ENCODE assay signal across 8 cellular contexts in the genomic region with DNA sequence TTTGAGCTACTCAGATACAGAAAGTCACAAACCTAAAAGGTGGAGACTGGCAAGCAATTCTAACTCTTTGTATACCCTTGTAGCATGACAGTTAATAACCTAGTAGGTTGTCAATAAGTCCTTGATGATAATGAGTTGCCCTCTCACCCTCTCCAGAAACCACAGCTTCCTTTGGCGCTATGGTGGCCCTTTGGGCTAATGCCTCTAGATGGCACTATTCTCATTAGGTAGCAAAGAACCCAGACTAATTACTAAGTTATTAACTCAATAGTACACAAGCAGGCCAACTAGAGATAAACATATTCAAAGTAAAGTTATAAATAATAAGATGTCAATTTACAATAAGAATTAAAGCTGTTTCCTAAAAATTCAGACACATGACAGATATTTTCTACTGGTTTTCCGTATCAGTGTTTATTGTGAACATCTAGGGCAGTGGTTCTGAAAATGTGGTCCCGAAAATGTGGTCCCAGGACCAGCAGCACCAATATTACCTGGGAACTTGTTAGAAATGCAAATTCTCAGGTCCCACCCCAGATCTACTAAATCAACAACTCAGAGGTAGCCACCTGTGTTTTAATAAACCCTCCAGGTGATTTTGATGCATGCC. TPM values are rescaled to one million over a fixed set of nuclear protein-coding genes. Genes with fewer than 3 reads are reported as not detected.
A peak's percentile ranks its signal among the peaks of the same experiment; 100 is the strongest.
DNase-seq lines count a peak whose midpoint lies in the region; ATAC-seq, FAIRE-seq and TF ChIP-seq lines count a peak whose summit lies in the region.

No MANE protein-coding gene starts in this region.

- FAIRE-seq in GM12878 (lab: Jason Lieb, UNC): peak; percentile 61

- TF ChIP-seq CTCF in LNCaP clone FGC (IDR thresholded peaks at IDR 0.05; ENCODE audit: control insufficient read depth, extremely low read depth, insufficient read depth): peak; percentile 73
- TF ChIP-seq CTCF in GM12878 (IDR thresholded peaks at IDR 0.05 in 2 of 3, conservative IDR thresholded peaks at IDR 0.05 in 1 of 3; ENCODE audit: control insufficient read depth in 2 of 3, extremely low read depth in 1 of 3, insufficient read depth in 1 of 3, low read depth in 3 of 3, low read length in 3 of 3): peak; percentile 67 to 69 (median 68)

- H3K36me3 ChIP-seq in GM12878 (ENCODE audit: control insufficient read depth in 2 of 2, insufficient read depth in 2 of 2, low read length in 1 of 2): no peaks in the 10 kb centered on the region

- POLR2A ChIA-PET in GM12878 (lab: Charles Lee): no interaction called here

- no peak overlapping the region for H3K27ac ChIP-seq in GM12878 (ENCODE audit: control insufficient read depth, insufficient read depth)

- H3K79me2 ChIP-seq in GM12878 (ENCODE audit: control insufficient read depth, insufficient read depth, low read length): no peaks in the 10 kb centered on the region

- H3K4me3 ChIP-seq in LNCaP clone FGC (ENCODE audit: low read depth, low read length): no peak overlapping the region
- no peak overlapping the region for H3K4me3 ChIP-seq in GM12878

- no peak overlapping the region for H3K4me2 ChIP-seq in GM12878 (ENCODE audit: control insufficient read depth, insufficient read depth)

- SMC1A ChIA-PET in GM12878 (lab: Charles Lee; ENCODE audit: uncharacterized antibody, unreplicated experiment): interaction anchor here (1.0 to 2.7 kb wide), 14 partner anchors 9 to 245 kb away, joined by 3 to 38 read pairs (median 4); no protein-coding TSS in a partner anchor

- peaks cover 7% of the 10 kb centered on the region for H3K4me1 Mint-ChIP-seq in memory B cell

- H3K27me3 Mint-ChIP-seq in memory B cell: no peaks in the 10 kb centered on the region

- RAD21 ChIA-PET in GM12878 (lab: Charles Lee; ENCODE audit: unreplicated experiment): interaction anchor here (0.5 to 2.8 kb wide), 8 partner anchors 24 to 184 kb away, joined by 3 to 23 read pairs (median 3); no protein-coding TSS in a partner anchor

- no peaks in the 10 kb centered on the region for H3K9me3 ChIP-seq in GM12878 (replicated peaks; ENCODE audit: control insufficient read depth, insufficient read depth, low read length)

- WGBS in GM12878 (ENCODE audit: insufficient coverage, insufficient replicate concordance, low lambda C conversion rate, missing lambda C conversion rate): 65% methylated on average over 3 of the region's 3 CpGs

- BruUV-seq in GM12878 (replicated peaks; lab: Mats Ljungman, UMichigan): no TSS peak

- peak; percentile 75 for TF ChIP-seq RAD21 in GM12878 (IDR thresholded peaks at IDR 0.05; ENCODE audit: insufficient read depth, low read depth, low read length)

- CTCF ChIA-PET in GM12878 (lab: Yijun Ruan, JAX): interaction anchor here (0.6 to 5.6 kb wide), 37 partner anchors 10 to 542 kb away, joined by 3 to 123 read pairs (median 4); a partner anchor contains a TSS

- TF ChIP-seq POLR2A in GM12878 (IDR thresholded peaks at IDR 0.05; ENCODE audit: low read depth, low read length): no peak

- in situ Hi-C loops in GM12878 (cut with MboI): no loop called here

- H3K27me3 ChIP-seq in GM12878 (replicated peaks in 1 of 2; ENCODE audit: control insufficient read depth in 2 of 2, insufficient read depth in 2 of 2, low read length in 1 of 2): no peaks in the 10 kb centered on the region

- no peaks in the 10 kb centered on the region for H3K9me3 Mint-ChIP-seq in memory B cell

- peaks cover 23% of the 10 kb centered on the region for H3K36me3 Mint-ChIP-seq in memory B cell

- no peaks in the 10 kb centered on the region for H4K20me1 ChIP-seq in GM12878 (ENCODE audit: control insufficient read depth, insufficient read depth)

- no peak overlapping the region for H3K27ac Mint-ChIP-seq in memory B cell

- H3K9ac ChIP-seq in GM12878 (ENCODE audit: control insufficient read depth, insufficient read depth, low read length): no peak overlapping the region

- peak; percentile 4 for DNase-seq in NCI-H345 (lab: John Stamatoyannopoulos, UW)
- DNase-seq in NCI-H345 treated with DMSO at 0.1 percent for 48 hours (lab: John Stamatoyannopoulos, UW; ENCODE audit: unreplicated experiment): no peak
- no peak for DNase-seq in LNCaP clone FGC (ENCODE audit: low read depth)
- DNase-seq in GM12878 (ENCODE audit: low read depth, low spot score): no peak
- peak in 1 of 2 donors; percentile 14 for DNase-seq in memory B cell (ENCODE audit: low spot score in 2 of 2)
- DNase-seq in pons (ENCODE audit: low spot score): no peak
- no peak for DNase-seq in NK-92 treated with Interleukin-12 subunit alpha and Interleukin-12 subunit beta, amount 100 ng/mL, for 24 hours (lab: John Stamatoyannopoulos, UW)

- H3K4me1 ChIP-seq in GM12878 (ENCODE audit: control insufficient read depth, insufficient read depth, low read length): no peaks in the 10 kb centered on the region

- no peak for TF ChIP-seq EP300 in GM12878 (IDR thresholded peaks at IDR 0.05; ENCODE audit: borderline replicate concordance in 1 of 2, control insufficient read depth in 1 of 2, low read depth in 2 of 2, low read length in 2 of 2)

- no peak overlapping the region for H3K4me3 Mint-ChIP-seq in memory B cell

- intact Hi-C loops in GM12878 (cut with micrococcal nuclease; ENCODE audit: unreplicated experiment): loop anchor here (1.0 kb wide), 1 partner anchor 182 kb away; no protein-coding TSS in a partner anchor

- no peak overlapping the region for H2AFZ ChIP-seq in GM12878 (ENCODE audit: control insufficient read depth, low read depth, low read length)

- peak; percentile 75 for ATAC-seq in GM21529 (IDR thresholded peaks at IDR 0.05; ENCODE audit: unreplicated experiment)
- ATAC-seq in GM12878: peak; percentile 87
- peak; percentile 52 for ATAC-seq in memory B cell (ENCODE audit: low read depth)

TF ChIP-seq in GM12878, 131 proteins besides CTCF, POLR2A, EP300 and RAD21 (continues in another document):
- TF ChIP-seq TCF7 (IDR thresholded peaks at IDR 0.05; ENCODE audit: borderline replicate concordance) (no peak), NFYA (IDR thresholded peaks at IDR 0.05; ENCODE audit: borderline replicate concordance, low read depth, low read length) (no peak), SP1 (IDR thresholded peaks at IDR 0.05; ENCODE audit: low read depth, low read length) (no peak), BRCA1 (IDR thresholded peaks at IDR 0.05; ENCODE audit: low read depth, low read length) (no peak), CHD2 (IDR thresholded peaks at IDR 0.05; ENCODE audit: borderline replicate concordance, low read depth, low read length) (no peak), ASH2L (IDR thresholded peaks at IDR 0.05; ENCODE audit: borderline replicate concordance, low read depth) (no peak), CBFB (IDR thresholded peaks at IDR 0.05; ENCODE audit: low read depth) (0 out of 2 replicates have a peak, but pooled peaks have one; percentile 40)
- TF ChIP-seq, protein P1, sequence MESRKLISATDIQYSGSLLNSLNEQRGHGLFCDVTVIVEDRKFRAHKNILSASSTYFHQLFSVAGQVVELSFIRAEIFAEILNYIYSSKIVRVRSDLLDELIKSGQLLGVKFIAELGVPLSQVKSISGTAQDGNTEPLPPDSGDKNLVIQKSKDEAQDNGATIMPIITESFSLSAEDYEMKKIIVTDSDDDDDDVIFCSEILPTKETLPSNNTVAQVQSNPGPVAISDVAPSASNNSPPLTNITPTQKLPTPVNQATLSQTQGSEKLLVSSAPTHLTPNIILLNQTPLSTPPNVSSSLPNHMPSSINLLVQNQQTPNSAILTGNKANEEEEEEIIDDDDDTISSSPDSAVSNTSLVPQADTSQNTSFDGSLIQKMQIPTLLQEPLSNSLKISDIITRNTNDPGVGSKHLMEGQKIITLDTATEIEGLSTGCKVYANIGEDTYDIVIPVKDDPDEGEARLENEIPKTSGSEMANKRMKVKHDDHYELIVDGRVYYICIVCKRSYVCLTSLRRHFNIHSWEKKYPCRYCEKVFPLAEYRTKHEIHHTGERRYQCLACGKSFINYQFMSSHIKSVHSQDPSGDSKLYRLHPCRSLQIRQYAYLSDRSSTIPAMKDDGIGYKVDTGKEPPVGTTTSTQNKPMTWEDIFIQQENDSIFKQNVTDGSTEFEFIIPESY (IDR thresholded peaks at IDR 0.05): peak; percentile 69; the same call in 1 of the 2 replicates
- TF ChIP-seq, protein P2, sequence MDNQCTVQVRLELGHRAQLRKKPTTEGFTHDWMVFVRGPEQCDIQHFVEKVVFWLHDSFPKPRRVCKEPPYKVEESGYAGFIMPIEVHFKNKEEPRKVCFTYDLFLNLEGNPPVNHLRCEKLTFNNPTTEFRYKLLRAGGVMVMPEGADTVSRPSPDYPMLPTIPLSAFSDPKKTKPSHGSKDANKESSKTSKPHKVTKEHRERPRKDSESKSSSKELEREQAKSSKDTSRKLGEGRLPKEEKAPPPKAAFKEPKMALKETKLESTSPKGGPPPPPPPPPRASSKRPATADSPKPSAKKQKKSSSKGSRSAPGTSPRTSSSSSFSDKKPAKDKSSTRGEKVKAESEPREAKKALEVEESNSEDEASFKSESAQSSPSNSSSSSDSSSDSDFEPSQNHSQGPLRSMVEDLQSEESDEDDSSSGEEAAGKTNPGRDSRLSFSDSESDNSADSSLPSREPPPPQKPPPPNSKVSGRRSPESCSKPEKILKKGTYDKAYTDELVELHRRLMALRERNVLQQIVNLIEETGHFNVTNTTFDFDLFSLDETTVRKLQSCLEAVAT (IDR thresholded peaks at IDR 0.05): no peak

RNA-seq across cellular contexts. Expression of a gene that starts 41.1 kb away (rescaled TPM):
- total RNA-seq in GM12878 (2013; cell fraction: nucleolus; rRNA removed): 106 and 109 TPM in 2 replicates
- total RNA-seq in GM12878 (2014; rRNA removed): 25.4 and 32.7 TPM in 2 replicates
- 33.7 and 34.2 TPM in 2 replicates for total RNA-seq in GM12878 (2014; rRNA removed; fragmentation: Illumina TruSeq; extraction: Trizol)
- total RNA-seq in GM12878 (2021): 26.3 and 31.1 TPM in 2 replicates
- polyA plus RNA-seq in GM12878 (2011; ENCODE audit: low read depth): 30.4 TPM
- 44.7 and 56.8 TPM in 2 replicates for polyA plus RNA-seq in GM12878 (2011; rRNA removed)
- polyA plus RNA-seq in GM12878 (2011; cell fraction: cytosol; rRNA removed): 15.5 and 31.0 TPM in 2 replicates
- 34.9 and 39.6 TPM in 2 replicates for polyA plus RNA-seq in GM12878 (2011; cell fraction: nucleus; rRNA removed)
- 16.7 and 19.2 TPM in 2 replicates for polyA plus RNA-seq in GM12878 (2012)
- polyA plus RNA-seq in GM12878 (2014; fragmentation: Illumina TruSeq; extraction: Trizol): 40.1 and 40.6 TPM in 2 replicates
- 10 to 100 TPM; 18.7 to 25.0 TPM for polyA plus RNA-seq in GM12878 (2014; fragmentation: Nextera tagmentation; extraction: Ambion mirVana)
- 14.8 and 17.9 TPM in 2 replicates for polyA plus RNA-seq in GM12878 (2014; rRNA removed)
- polyA plus RNA-seq in GM12878 (2016; fragmentation: Nextera tagmentation; extraction: Ambion mirVana): 10 to 100 TPM; 35.2 to 37.5 TPM
- 72.0 and 95.8 TPM in 2 replicates for polyA minus RNA-seq in GM12878 (2011; rRNA and poly(A)+ RNA removed)
- polyA minus RNA-seq in GM12878 (2011; cell fraction: cytosol; rRNA and poly(A)+ RNA removed): 9.5 and 14.9 TPM in 2 replicates
- 40.5 and 42.1 TPM in 2 replicates for polyA minus RNA-seq in GM12878 (2011; cell fraction: nucleus; rRNA and poly(A)+ RNA removed)
